8 cellular contexts compared by ENCODE assay signal in the genomic region with DNA sequence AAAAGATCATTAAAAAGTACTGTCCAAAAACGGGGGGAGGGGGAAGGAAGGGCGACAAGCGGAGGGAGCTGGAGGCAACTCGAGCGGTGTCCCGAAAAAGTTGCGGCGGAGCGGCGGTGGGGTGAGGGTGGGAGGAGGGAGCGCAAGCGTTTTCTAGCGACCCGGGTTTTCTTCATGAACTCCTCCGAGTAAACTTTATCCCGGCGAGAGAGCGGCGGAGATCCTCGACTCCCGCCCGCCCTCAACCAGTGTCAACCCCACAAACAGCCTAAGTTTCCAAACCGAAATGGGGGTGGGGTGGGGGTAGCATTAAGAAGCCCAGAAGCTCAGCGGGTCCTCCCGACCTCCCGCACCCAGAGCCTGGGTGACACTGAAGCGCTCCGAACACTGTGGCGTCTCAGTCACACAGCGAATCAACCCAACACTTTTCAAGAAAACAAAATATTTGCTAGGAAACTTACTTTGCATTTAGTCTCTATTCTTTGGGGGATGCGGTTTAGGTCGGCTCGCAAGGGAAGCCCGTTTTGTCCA.
DNase-seq lines count a peak whose midpoint lies in the region; ATAC-seq and TF ChIP-seq lines count a peak whose summit lies in the region.

No MANE protein-coding gene starts in this region.

- H4K12ac ChIP-seq in trophoblast cell (ENCODE audit: low read depth, low read length): no peak overlapping the region

- peaks cover 14 to 21% of the 10 kb centered on the region in 2 experiments for H3K4me1 ChIP-seq in trophoblast cell (ENCODE audit: control insufficient read depth in 1 of 2, insufficient read depth in 2 of 2, low read length in 2 of 2)

- H3K9ac ChIP-seq in trophoblast cell (ENCODE audit: low read length): peak overlapping the region; percentile 2

- no peak overlapping the region for H4K91ac ChIP-seq in trophoblast cell (ENCODE audit: low read depth, low read length)

- H3K27me3 ChIP-seq in trophoblast cell (ENCODE audit: insufficient read depth, low read length): peaks cover 55% of the 10 kb centered on the region

- no peaks in the 10 kb centered on the region for H3K79me1 ChIP-seq in trophoblast cell (ENCODE audit: low read length)

- H3K23ac ChIP-seq in trophoblast cell (ENCODE audit: low read length): no peak overlapping the region

- no peak overlapping the region for H2BK120ac ChIP-seq in trophoblast cell (ENCODE audit: insufficient read depth, low read length, poor library complexity)

- no peak overlapping the region for H3K14ac ChIP-seq in trophoblast cell (ENCODE audit: low read length)

- H3K4me3 Mint-ChIP-seq in activated naive CD4-positive, alpha-beta T cell treated with anti-CD3 and anti-CD28 coated beads, Interleukin-2, amount 10 ng/mL, durations not matched to agents 7 days and 5 days: peak overlapping the region; percentile 56
- H3K4me3 Mint-ChIP-seq in activated T-helper 17 cell treated with anti-CD3 and anti-CD28 coated beads, Interleukin-2, amount 50 U/mL, for 72 hours: no peak overlapping the region

- H3K79me2 ChIP-seq in trophoblast cell (ENCODE audit: control insufficient read depth, insufficient read depth, low read length, poor library complexity): no peaks in the 10 kb centered on the region

- DNase-seq in activated naive CD4-positive, alpha-beta T cell treated with anti-CD3 and anti-CD28 coated beads, Interleukin-2, amount 10 ng/mL, durations not matched to agents 7 days and 5 days: no peak
- no peak for DNase-seq in activated naive CD4-positive, alpha-beta T cell (lab: John Stamatoyannopoulos, UW)
- DNase-seq in globus pallidus (ENCODE audit: low spot score): peak; percentile 51
- DNase-seq in trophoblast cell: peak in 1 of 2 donors; percentile 7
- no peak for DNase-seq in stimulated activated CD4-positive, alpha-beta T cell treated with anti-CD3 and anti-CD28 coated beads, Interleukin-4, amount 100 ng/mL, for 4 hours

- peak overlapping the region; percentile 95 for H3K4me2 ChIP-seq in trophoblast cell (ENCODE audit: low read length)

- H2BK12ac ChIP-seq in trophoblast cell (ENCODE audit: low read length): no peak overlapping the region

- peak overlapping the region; percentile 46 for H3K27ac Mint-ChIP-seq in activated naive CD4-positive, alpha-beta T cell treated with anti-CD3 and anti-CD28 coated beads, Interleukin-2, amount 10 ng/mL, durations not matched to agents 7 days and 5 days
- no peak overlapping the region for H3K27ac Mint-ChIP-seq in activated T-helper 17 cell treated with anti-CD3 and anti-CD28 coated beads, Interleukin-2, amount 50 U/mL, for 72 hours

- no peaks in the 10 kb centered on the region for H3K9me3 Mint-ChIP-seq in activated naive CD4-positive, alpha-beta T cell treated with anti-CD3 and anti-CD28 coated beads, Interleukin-2, amount 10 ng/mL, durations not matched to agents 7 days and 5 days
- H3K9me3 Mint-ChIP-seq in activated T-helper 17 cell treated with anti-CD3 and anti-CD28 coated beads, Interleukin-2, amount 50 U/mL, for 72 hours: no peaks in the 10 kb centered on the region

- H3K18ac ChIP-seq in trophoblast cell (ENCODE audit: low read length): no peak overlapping the region

- H3K9me3 ChIP-seq in trophoblast cell (ENCODE audit: insufficient read depth, low read depth, low read length): no peaks in the 10 kb centered on the region

- TF ChIP-seq CTCF in WI38 (IDR thresholded peaks at IDR 0.05; ENCODE audit: low read depth, low read length): no peak

- H3K36me3 ChIP-seq in trophoblast cell (ENCODE audit: control insufficient read depth in 1 of 2, insufficient read depth in 2 of 2, low read length in 2 of 2): no peaks in the 10 kb centered on the region

- H3K4me1 Mint-ChIP-seq in activated naive CD4-positive, alpha-beta T cell treated with anti-CD3 and anti-CD28 coated beads, Interleukin-2, amount 10 ng/mL, durations not matched to agents 7 days and 5 days: peaks cover 23% of the 10 kb centered on the region
- peaks cover 9% of the 10 kb centered on the region for H3K4me1 Mint-ChIP-seq in activated T-helper 17 cell treated with anti-CD3 and anti-CD28 coated beads, Interleukin-2, amount 50 U/mL, for 72 hours

- H3K4ac ChIP-seq in trophoblast cell (ENCODE audit: low read depth, low read length): no peak overlapping the region

- peaks cover 6% of the 10 kb centered on the region for H3K36me3 Mint-ChIP-seq in activated naive CD4-positive, alpha-beta T cell treated with anti-CD3 and anti-CD28 coated beads, Interleukin-2, amount 10 ng/mL, durations not matched to agents 7 days and 5 days
- H3K36me3 Mint-ChIP-seq in activated T-helper 17 cell treated with anti-CD3 and anti-CD28 coated beads, Interleukin-2, amount 50 U/mL, for 72 hours (ENCODE audit: low read depth): peaks cover 9% of the 10 kb centered on the region

- WGBS in trophoblast cell (ENCODE audit: extremely low coverage, insufficient coverage, insufficient read length): no CpG with 5 or more reads among the region's 34 CpGs

- H2AFZ ChIP-seq in trophoblast cell (ENCODE audit: insufficient read depth, low read length, poor library complexity): no peak overlapping the region

- H3K4me3 ChIP-seq in WI38 (ENCODE audit: low read depth, low read length) (peak overlapping the region; percentile 88), trophoblast cell (ENCODE audit: low read depth, low read length) (peak overlapping the region; percentile 55)

- peak overlapping the region; percentile 31 for H4K8ac ChIP-seq in trophoblast cell (ENCODE audit: low read depth, low read length)

- ATAC-seq in HG02623 (IDR thresholded peaks at IDR 0.05; ENCODE audit: unreplicated experiment): no peak
- ATAC-seq in activated T-helper 17 cell treated with anti-CD3 and anti-CD28 coated beads, Interleukin-2, amount 50 U/mL, for 72 hours (replicated peaks): no peak

- CTCF ChIA-PET in activated naive CD4-positive, alpha-beta T cell treated with anti-CD3 and anti-CD28 coated beads, Interleukin-2, amount 10 ng/mL, durations not matched to agents 7 days and 5 days (lab: Charles Lee): interaction anchor here (3.0 kb wide), 1 partner anchor 8 kb away, joined by 18 read pairs; no protein-coding TSS in a partner anchor

- H3K27ac ChIP-seq in trophoblast cell (ENCODE audit: low read depth, low read length): no peak overlapping the region

- H3K27me3 Mint-ChIP-seq in activated naive CD4-positive, alpha-beta T cell treated with anti-CD3 and anti-CD28 coated beads, Interleukin-2, amount 10 ng/mL, durations not matched to agents 7 days and 5 days: no peaks in the 10 kb centered on the region
- H3K27me3 Mint-ChIP-seq in activated T-helper 17 cell treated with anti-CD3 and anti-CD28 coated beads, Interleukin-2, amount 50 U/mL, for 72 hours: peaks cover 41% of the 10 kb centered on the region

- no peak overlapping the region for H2BK5ac ChIP-seq in trophoblast cell (ENCODE audit: low read depth, low read length, poor library complexity)

- no peak overlapping the region for H2AK5ac ChIP-seq in trophoblast cell (ENCODE audit: low read length)
